In the genomic region with DNA sequence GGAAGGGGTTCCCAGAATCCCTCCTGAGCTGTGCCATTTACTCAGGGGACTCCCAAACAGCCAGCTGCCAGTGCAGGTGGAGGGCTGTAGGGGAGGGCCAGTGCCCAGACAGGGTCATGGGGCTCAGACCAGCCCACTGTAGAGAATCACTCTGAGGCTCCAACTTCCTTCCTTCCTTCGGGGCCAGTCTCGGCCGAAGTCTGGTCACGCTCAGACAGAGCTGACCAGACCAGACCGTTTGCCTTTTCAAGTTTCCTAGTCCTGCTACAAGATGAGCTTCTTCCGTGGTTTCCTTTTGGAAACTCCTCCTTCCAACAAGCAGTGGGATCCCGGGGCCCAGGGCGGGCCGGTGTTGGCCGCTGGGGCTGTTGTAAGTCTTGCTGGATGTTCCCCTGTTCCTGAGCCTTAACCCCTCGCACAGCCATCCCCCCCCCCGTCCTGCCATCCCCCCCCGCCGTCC, we compare ENCODE assay signal across 24 cellular contexts. TPM values are rescaled to one million over a fixed set of nuclear protein-coding genes. Genes with fewer than 3 reads are reported as not detected.
A peak's percentile ranks its signal among the peaks of the same experiment; 100 is the strongest.
DNase-seq lines count a peak whose midpoint lies in the region; ATAC-seq and TF ChIP-seq lines count a peak whose summit lies in the region.
"Had no signal": no experiment of that assay in that cellular context is flagged by ENCODE, and none has a peak within 500 bp of the region (broad histone marks: within the 10 kb centered on the region; RNA-seq: fewer than 3 reads in every experiment).

No MANE protein-coding gene starts in this region.

- H3K4me3 Mint-ChIP-seq in activated naive CD8-positive, alpha-beta T cell = no peak overlapping the region
- H3K4me3 Mint-ChIP-seq in activated naive CD8-positive, alpha-beta T cell treated with anti-CD3 and anti-CD28 coated beads for 36 hours = no peak overlapping the region
- H3K4me3 Mint-ChIP-seq in nephron progenitor cell = no peak overlapping the region
- H3K4me3 Mint-ChIP-seq: activated B cell treated with CpG ODN at 0.5 μM for 24 hours had no signal

- H3K27me3 ChIP-seq in upper lobe of left lung (no peaks in the 10 kb centered on the region), WERI-Rb-1 (ENCODE audit: insufficient read depth, low read depth, severe bottlenecking) (no peaks in the 10 kb centered on the region)
- H3K27me3 ChIP-seq: BLaER1 treated with 17β-estradiol and CSF1 and Interleukin-3, amounts not matched to agents 10 nM and 100 nM; neutrophil had no signal

- H3K27me3 Mint-ChIP-seq in activated naive CD8-positive, alpha-beta T cell = no peaks in the 10 kb centered on the region
- H3K27me3 Mint-ChIP-seq in activated naive CD8-positive, alpha-beta T cell treated with anti-CD3 and anti-CD28 coated beads for 36 hours = no peaks in the 10 kb centered on the region
- peaks cover 8% of the 10 kb centered on the region for H3K27me3 Mint-ChIP-seq in nephron progenitor cell (ENCODE audit: low read depth, poor library complexity)
- H3K27me3 Mint-ChIP-seq: activated B cell treated with CpG ODN at 0.5 μM for 24 hours, IgD-negative memory B cell had no signal

- 64 to 72% methylated on average over 14 of the region's 14 CpGs for WGBS in upper lobe of left lung, 2 donors

- no peak for TF ChIP-seq EP300 in upper lobe of left lung (IDR thresholded peaks at IDR 0.05)

- peaks cover 8 to 43% (median 27%) of the 10 kb centered on the region in 4 donors for H3K4me1 ChIP-seq in upper lobe of left lung

- TF ChIP-seq CTCF in nephron progenitor cell (IDR thresholded peaks at IDR 0.05) (no peak), upper lobe of left lung (IDR thresholded peaks at IDR 0.05) (no peak), WERI-Rb-1 (IDR thresholded peaks at IDR 0.05; ENCODE audit: low read depth, low read length) (no peak)

- TF ChIP-seq POLR2A in upper lobe of left lung (IDR thresholded peaks at IDR 0.05) = no peak

- ATAC-seq in upper lobe of left lung (ENCODE audit: low FRiP score in 2 of 2) (no peak), GM18519 (IDR thresholded peaks at IDR 0.05; ENCODE audit: low FRiP score, unreplicated experiment) (no peak)

- DNase-seq in activated naive CD8-positive, alpha-beta T cell treated with anti-CD3 and anti-CD28 coated beads for 36 hours = no peak
- peak; percentile 76 for DNase-seq in dermis blood vessel endothelial cell
- DNase-seq in nephron progenitor cell = no peak
- DNase-seq in upper lobe of left lung = no peak
- no peak for DNase-seq in DMS153 (lab: John Stamatoyannopoulos, UW)
- no peak for DNase-seq in WERI-Rb-1
- DNase-seq: activated B cell treated with CpG ODN at 0.5 μM for 24 hours; activated gamma-delta T cell; EL; glutamatergic neuron; kidney; NCI-H1105 treated with DMSO at 0.1 percent for 48 hours; NCI-H2081; NCI-H345; NCI-H748 treated with DMSO at 0.1 percent for 48 hours; small intestine; stimulated activated CD4-positive, alpha-beta T cell treated with anti-CD3 and anti-CD28 coated beads, Interleukin-2, amount 100 ng/mL, for 24 hours; T-helper 9 cell had no signal

- H3K9me3 ChIP-seq in upper lobe of left lung (no peaks in the 10 kb centered on the region), WERI-Rb-1 (ENCODE audit: severe bottlenecking) (no peaks in the 10 kb centered on the region)
- H3K9me3 ChIP-seq: BLaER1 treated with 17β-estradiol and CSF1 and Interleukin-3, amounts not matched to agents 10 nM and 100 nM; neutrophil had no signal

- peak overlapping the region in 3 of 4 donors; percentile 3 to 75 (median 44) for H3K27ac ChIP-seq in upper lobe of left lung
- no peak overlapping the region for H3K27ac ChIP-seq in WERI-Rb-1
- H3K27ac ChIP-seq: BLaER1 treated with 17β-estradiol and CSF1 and Interleukin-3, amounts not matched to agents 10 nM and 100 nM; neutrophil had no signal

- no peaks in the 10 kb centered on the region for H3K36me3 Mint-ChIP-seq in activated naive CD8-positive, alpha-beta T cell
- peaks cover 3% of the 10 kb centered on the region for H3K36me3 Mint-ChIP-seq in activated naive CD8-positive, alpha-beta T cell treated with anti-CD3 and anti-CD28 coated beads for 36 hours
- H3K36me3 Mint-ChIP-seq in nephron progenitor cell (ENCODE audit: low read depth) = no peaks in the 10 kb centered on the region

- H3K27ac Mint-ChIP-seq in activated naive CD8-positive, alpha-beta T cell = peak overlapping the region; percentile 46
- H3K27ac Mint-ChIP-seq in activated naive CD8-positive, alpha-beta T cell treated with anti-CD3 and anti-CD28 coated beads for 36 hours = no peak overlapping the region
- H3K27ac Mint-ChIP-seq in nephron progenitor cell = peak overlapping the region; percentile 43

- H3K36me3 ChIP-seq in upper lobe of left lung (peaks cover 26 to 68% (median 45%) of the 10 kb centered on the region in 4 donors), WERI-Rb-1 (peaks cover 33% of the 10 kb centered on the region)

- H3K9me3 Mint-ChIP-seq in activated naive CD8-positive, alpha-beta T cell (ENCODE audit: low read depth) = no peaks in the 10 kb centered on the region
- no peaks in the 10 kb centered on the region for H3K9me3 Mint-ChIP-seq in activated naive CD8-positive, alpha-beta T cell treated with anti-CD3 and anti-CD28 coated beads for 36 hours
- H3K9me3 Mint-ChIP-seq in nephron progenitor cell = no peaks in the 10 kb centered on the region
- H3K9me3 Mint-ChIP-seq: activated B cell treated with CpG ODN at 0.5 μM for 24 hours, IgD-negative memory B cell had no signal

- H3K4me3 ChIP-seq in upper lobe of left lung = no peak overlapping the region
- no peak overlapping the region for H3K4me3 ChIP-seq in WERI-Rb-1 (ENCODE audit: low read depth, low read length)
- H3K4me3 ChIP-seq: BLaER1 treated with 17β-estradiol and CSF1 and Interleukin-3, amounts not matched to agents 10 nM and 100 nM; lung had no signal

- peaks cover 11% of the 10 kb centered on the region for H3K4me1 Mint-ChIP-seq in activated naive CD8-positive, alpha-beta T cell (ENCODE audit: low read depth)
- H3K4me1 Mint-ChIP-seq in activated naive CD8-positive, alpha-beta T cell treated with anti-CD3 and anti-CD28 coated beads for 36 hours = peaks cover 9% of the 10 kb centered on the region
- peaks cover 34% of the 10 kb centered on the region for H3K4me1 Mint-ChIP-seq in nephron progenitor cell

RNA-seq across cellular contexts. Expression of gene SAR1B, which starts 52.6 kb away (rescaled TPM):
- total RNA-seq in activated naive CD8-positive, alpha-beta T cell treated with anti-CD3 and anti-CD28 coated beads for 36 hours = 10 to 100 TPM; 50.0 to 54.2 TPM
- total RNA-seq in dermis blood vessel endothelial cell = 81.4 and 81.7 TPM in 2 replicates
- total RNA-seq in upper lobe of left lung = 10 to 100 TPM; 37.4 to 67.0 (median 52.7) TPM

RNA-seq across cellular contexts. Expression of gene JADE2, which starts 54.6 kb away (rescaled TPM):
- 10 to 100 TPM; 80.2 to 80.3 TPM for total RNA-seq in activated naive CD8-positive, alpha-beta T cell treated with anti-CD3 and anti-CD28 coated beads for 36 hours
- total RNA-seq in dermis blood vessel endothelial cell (23.3 and 31.7 TPM in 2 replicates), upper lobe of left lung (100 to 1,000 TPM in 1 of 6 donors, 10 to 100 TPM in 5; 51.5 to 102 (median 69.5) TPM)
